Comparison of ENCODE assay signal across 9 cellular contexts in the genomic region with DNA sequence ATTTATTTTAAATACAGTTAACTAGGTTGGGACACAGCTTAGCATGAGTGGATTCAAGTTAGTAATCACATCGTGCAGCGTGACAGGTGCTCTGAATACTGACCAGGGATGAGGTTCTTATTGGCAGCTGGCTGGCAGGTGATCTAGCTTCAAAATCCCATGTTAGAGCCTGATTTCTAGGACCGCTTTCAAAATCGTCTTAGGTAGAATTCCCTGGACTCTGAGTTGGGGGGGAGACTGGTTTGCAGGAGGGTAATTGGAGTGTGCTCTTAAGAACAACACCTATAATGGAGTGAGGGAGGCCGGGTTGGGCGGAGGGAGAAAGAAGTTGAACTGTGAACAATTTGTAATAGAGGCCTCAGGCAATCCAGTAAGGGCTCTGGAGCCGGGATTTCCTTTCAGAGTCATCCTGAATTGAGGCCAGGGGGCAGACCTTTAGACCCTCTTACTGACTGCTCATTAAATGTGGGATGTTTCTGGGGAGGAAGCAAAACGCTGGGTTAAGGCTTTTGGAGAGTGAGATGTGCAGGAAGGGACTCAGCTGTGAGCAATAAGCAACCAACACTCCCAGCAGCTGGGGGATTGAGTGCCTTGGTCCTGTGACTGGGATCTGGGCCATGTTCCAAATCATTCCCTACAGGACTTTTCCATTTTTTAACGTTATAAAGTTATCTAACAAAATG. TPM values are rescaled to one million over a fixed set of nuclear protein-coding genes. Genes with fewer than 3 reads are reported as not detected.
DNase-seq lines count a peak whose midpoint lies in the region; ATAC-seq and TF ChIP-seq lines count a peak whose summit lies in the region.
"Had no signal": no experiment of that assay in that cellular context is flagged by ENCODE, and none has a peak within 500 bp of the region (broad histone marks: within the 10 kb centered on the region; RNA-seq: fewer than 3 reads in every experiment).

No MANE protein-coding gene starts in this region.

- peak overlapping the region; percentile 85 for H2AFZ ChIP-seq in DND-41 (ENCODE audit: low read depth, low read length)

- H3K27ac ChIP-seq in DND-41 (ENCODE audit: low read length): peak overlapping the region; percentile 82; the same call in 1 of the 2 replicates
- H3K27ac ChIP-seq in duodenal mucosa (ENCODE audit: low read depth, low read length): no peak overlapping the region

- H3K27me3 ChIP-seq in DND-41 (ENCODE audit: insufficient read depth, low read length, poor library complexity): no peaks in the 10 kb centered on the region
- no peaks in the 10 kb centered on the region for H3K27me3 ChIP-seq in duodenal mucosa (ENCODE audit: control insufficient read depth in 1 of 2, insufficient read depth in 2 of 2, low read length in 2 of 2)

- no peak for ATAC-seq in DND-41 (ENCODE audit: insufficient read depth, low read depth)
- ATAC-seq in HG03097 (IDR thresholded peaks at IDR 0.05; ENCODE audit: low FRiP score, unreplicated experiment): no peak
- ATAC-seq in GM19467 (IDR thresholded peaks at IDR 0.05; ENCODE audit: unreplicated experiment): no peak

- H3K4me1 Mint-ChIP-seq in osteocyte (ENCODE audit: unreplicated experiment): peaks cover 20% of the 10 kb centered on the region

- no peak for TF ChIP-seq CTCF in DND-41 (IDR thresholded peaks at IDR 0.05; ENCODE audit: borderline replicate concordance, extremely low read depth, low read length, poor library complexity, severe bottlenecking)
- TF ChIP-seq CTCF in osteocyte (IDR thresholded peaks at IDR 0.05): no peak

- H3K9me3 ChIP-seq in DND-41 (ENCODE audit: insufficient read depth, low read length, severe bottlenecking): no peaks in the 10 kb centered on the region
- H3K9me3 ChIP-seq in duodenal mucosa (ENCODE audit: control insufficient read depth in 1 of 2, low read length in 2 of 2): no peaks in the 10 kb centered on the region
- H3K9me3 ChIP-seq: mucosa of descending colon had no signal

- peaks cover 29% of the 10 kb centered on the region for H3K4me1 ChIP-seq in DND-41 (ENCODE audit: insufficient read depth, low read length)
- peaks cover 19 to 22% of the 10 kb centered on the region in 2 donors for H3K4me1 ChIP-seq in duodenal mucosa (ENCODE audit: control insufficient read depth in 1 of 2, insufficient read depth in 2 of 2, low read length in 2 of 2)

- peak overlapping the region in 1 of 2 experiments; percentile 88; a peak in 2 of 4 replicates for H3K4me3 ChIP-seq in DND-41 (ENCODE audit: low read depth in 1 of 2, low read length in 2 of 2)
- H3K4me3 ChIP-seq in duodenal mucosa (ENCODE audit: low read depth in 1 of 2, low read length in 2 of 2): peak overlapping the region; percentile 96 to 97

- H3K36me3 ChIP-seq in DND-41 (ENCODE audit: insufficient read depth, low read length): peaks cover 25% of the 10 kb centered on the region
- peaks cover 13% of the 10 kb centered on the region in 2 donors for H3K36me3 ChIP-seq in duodenal mucosa (ENCODE audit: control insufficient read depth in 1 of 2, insufficient read depth in 2 of 2, low read length in 2 of 2)

- peak overlapping the region; percentile 94 for H3K27ac Mint-ChIP-seq in osteocyte (ENCODE audit: unreplicated experiment)

- H3K79me2 ChIP-seq in DND-41 (ENCODE audit: insufficient read depth, low read length): peaks cover 38% of the 10 kb centered on the region

- no peaks in the 10 kb centered on the region for H3K9me3 Mint-ChIP-seq in osteocyte (ENCODE audit: unreplicated experiment)

- H3K9ac ChIP-seq in DND-41 (ENCODE audit: low read depth, low read length) (peak overlapping the region; percentile 92), duodenal mucosa (ENCODE audit: low read depth in 1 of 2, low read length in 2 of 2) (peak overlapping the region; percentile 85 to 90)

- peak overlapping the region; percentile 90 for H3K4me3 Mint-ChIP-seq in osteocyte (ENCODE audit: unreplicated experiment)

- peaks cover 3% of the 10 kb centered on the region; the same call in 1 of the 2 replicates for H4K20me1 ChIP-seq in DND-41 (ENCODE audit: insufficient read depth, low read length)

- peaks cover under 1% of the 10 kb centered on the region for H3K27me3 Mint-ChIP-seq in osteocyte (ENCODE audit: unreplicated experiment)

- DNase-seq in DND-41 (no peak), NCI-H524 treated with DMSO at 0.1 percent for 48 hours (lab: John Stamatoyannopoulos, UW) (peak; percentile 84), osteocyte (ENCODE audit: extremely low spot score, unreplicated experiment) (no peak), NK-92 (lab: John Stamatoyannopoulos, UW; ENCODE audit: unreplicated experiment) (no peak)
- DNase-seq in stimulated activated CD8-positive, alpha-beta memory T cell treated with anti-CD3 and anti-CD28 coated beads, Interleukin-4, amount 100 ng/mL, for 48 hours: no peak

- peak overlapping the region; percentile 71 for H3K4me2 ChIP-seq in DND-41 (ENCODE audit: insufficient read depth, low read length)

- peaks cover 12% of the 10 kb centered on the region for H3K36me3 Mint-ChIP-seq in osteocyte (ENCODE audit: unreplicated experiment)

RNA-seq across cellular contexts. Expression of a gene that starts 0.9 kb away (rescaled TPM):
- total RNA-seq in osteocyte: 13.6 and 16.3 TPM in 2 replicates
